24 cellular contexts compared by ENCODE assay signal in the genomic region with DNA sequence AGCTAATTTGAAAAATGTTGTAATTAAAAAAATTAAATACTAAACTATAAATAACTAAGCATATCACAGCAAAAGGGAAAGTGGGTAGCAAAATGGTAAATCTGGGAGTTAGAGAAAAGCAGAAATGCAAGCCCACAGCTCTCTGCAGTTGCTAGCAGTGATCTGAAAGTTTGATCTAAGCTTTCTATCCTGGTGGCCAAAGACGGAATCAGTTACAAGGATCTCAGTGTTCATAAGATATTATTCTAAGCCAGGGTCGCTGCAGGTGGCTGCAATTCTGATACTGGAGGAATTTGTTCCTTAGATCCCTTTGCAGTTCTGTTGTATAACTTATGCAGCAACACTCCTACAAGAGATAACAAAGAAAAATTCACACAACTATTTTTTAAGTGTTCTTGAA.
DNase-seq lines count a peak whose midpoint lies in the region; ATAC-seq and TF ChIP-seq lines count a peak whose summit lies in the region.
"Had no signal": no experiment of that assay in that cellular context is flagged by ENCODE, and none has a peak within 500 bp of the region (broad histone marks: within the 10 kb centered on the region; RNA-seq: fewer than 3 reads in every experiment).

No MANE protein-coding gene starts in this region.

- H3K4me1 ChIP-seq in SK-N-SH (ENCODE audit: control insufficient read depth in 1 of 2, insufficient read depth in 2 of 2, low read depth in 1 of 2, low read length in 1 of 2) (peaks cover 3 to 5% of the 10 kb centered on the region in 2 experiments; a peak in 1 of 4 replicates), mesenchymal stem cell (ENCODE audit: control insufficient read depth, insufficient read depth, low read depth, low read length) (peaks cover 4% of the 10 kb centered on the region)
- H3K4me1 ChIP-seq: breast epithelium had no signal

- H3K4me3 ChIP-seq in SK-N-SH (ENCODE audit: low read depth in 2 of 2, low read length in 1 of 2), result no peak overlapping the region
- no peak overlapping the region for H3K4me3 ChIP-seq in mesenchymal stem cell (ENCODE audit: insufficient read depth in 1 of 2, low read depth in 1 of 2, low read length in 2 of 2)
- H3K4me3 ChIP-seq: adrenal gland, breast epithelium, coronary artery, heart right ventricle, lower lobe of right lung, tibial nerve had no signal

- DNase-seq in SK-N-SH (no peak), SK-MEL-5 (ENCODE audit: low read depth, low spot score) (peak; percentile 16), mesenchymal stem cell (peak; percentile 4), NCI-H1436 (lab: John Stamatoyannopoulos, UW) (no peak), foreskin melanocyte (no peak), nucleus accumbens (lab: John Stamatoyannopoulos, UW) (no peak), DMS153 (lab: John Stamatoyannopoulos, UW) (no peak)
- DNase-seq: activated CD4-positive, alpha-beta T cell treated with anti-CD3 and anti-CD28 coated beads, Interleukin-2, amount 50 U/mL, for 1 hour; activated CD8-positive, alpha-beta memory T cell treated with anti-CD3 and anti-CD28 coated beads, Interleukin-2, amount 10 ng/mL, durations not matched to agents 7 days and 5 days; effector memory CD8-positive, alpha-beta T cell; GDM1; NCI-H446 treated with DMSO at 0.1 percent for 48 hours; stimulated activated CD8-positive, alpha-beta memory T cell treated with anti-CD3 and anti-CD28 coated beads, Interleukin-4, amount 100 ng/mL, for 48 hours; SW 1271; T-helper 9 cell had no signal

- no peaks in the 10 kb centered on the region for H3K79me1 ChIP-seq in mesenchymal stem cell (replicated peaks; ENCODE audit: low read length, poor library complexity, severe bottlenecking)

- H3K27ac ChIP-seq in SK-N-SH (ENCODE audit: low read depth in 2 of 2, low read length in 1 of 2), result no peak overlapping the region
- no peak overlapping the region for H3K27ac ChIP-seq in mesenchymal stem cell (ENCODE audit: low read length, poor library complexity, severe bottlenecking)
- H3K27ac ChIP-seq: adrenal gland, breast epithelium, coronary artery, heart right ventricle, lower lobe of right lung, tibial nerve had no signal

- H3K4ac ChIP-seq in mesenchymal stem cell (ENCODE audit: low read depth in 1 of 2, low read length in 2 of 2), result no peak overlapping the region

- no peak overlapping the region for H2BK15ac ChIP-seq in mesenchymal stem cell (ENCODE audit: low read depth, poor library complexity, severe bottlenecking)

- ATAC-seq in SK-N-SH treated with all-trans-retinoic acid at 6 μM for 48 hours, result no peak
- ATAC-seq: activated CD8-positive, alpha-beta memory T cell treated with anti-CD3 and anti-CD28 coated beads, Interleukin-2, amount 10 ng/mL, durations not matched to agents 7 days and 5 days; activated T-cell treated with anti-CD3 and anti-CD28 coated beads, Interleukin-2, amount 50 U/mL, for 72 hours; effector memory CD8-positive, alpha-beta T cell; WTC11 had no signal

- no peak for TF ChIP-seq RAD21 in SK-N-SH (IDR thresholded peaks at IDR 0.05; ENCODE audit: low read length)

- no peak overlapping the region for H4K91ac ChIP-seq in mesenchymal stem cell (ENCODE audit: low read length)

- no peaks in the 10 kb centered on the region for H3F3A ChIP-seq in SK-N-SH (replicated peaks; ENCODE audit: insufficient read depth)

- H3K18ac ChIP-seq in mesenchymal stem cell (ENCODE audit: low read depth in 1 of 2, low read length in 2 of 2), result no peak overlapping the region

- H3K9ac ChIP-seq in SK-N-SH (no peak overlapping the region), mesenchymal stem cell (ENCODE audit: low read length) (no peak overlapping the region)

- H2BK120ac ChIP-seq in mesenchymal stem cell (ENCODE audit: low read depth, low read length), result no peak overlapping the region

- no peaks in the 10 kb centered on the region for H3K36me3 ChIP-seq in SK-N-SH (replicated peaks in 1 of 2; ENCODE audit: control insufficient read depth in 1 of 2, insufficient read depth in 2 of 2, low read length in 1 of 2)
- H3K36me3 ChIP-seq in mesenchymal stem cell (ENCODE audit: control insufficient read depth in 1 of 2, insufficient read depth in 2 of 2, low read depth in 1 of 2, low read length in 2 of 2), result no peaks in the 10 kb centered on the region
- H3K36me3 ChIP-seq: adrenal gland, breast epithelium, heart right ventricle, lower lobe of right lung, tibial nerve had no signal

- CTCF ChIA-PET in SK-N-SH (lab: Yijun Ruan, JAX), result no interaction called here

- TF ChIP-seq CTCF in SK-N-SH (IDR thresholded peaks at IDR 0.05), result peak; percentile 20; the same call in 1 of the 2 replicates

- no peaks in the 10 kb centered on the region for H4K20me1 ChIP-seq in SK-N-SH (ENCODE audit: insufficient read depth)

- no peak overlapping the region for H3K14ac ChIP-seq in mesenchymal stem cell (ENCODE audit: low read length in 2 of 2)

- H4K8ac ChIP-seq in mesenchymal stem cell (ENCODE audit: low read length), result no peak overlapping the region

- no peak overlapping the region for H2BK5ac ChIP-seq in mesenchymal stem cell (ENCODE audit: low read depth, low read length, poor library complexity, severe bottlenecking)

- no peak overlapping the region for H3K23ac ChIP-seq in mesenchymal stem cell (ENCODE audit: low read length in 2 of 2)

- H2BK12ac ChIP-seq in mesenchymal stem cell (ENCODE audit: low read length in 2 of 2), result no peak overlapping the region

- H3K27me3 ChIP-seq in SK-N-SH (ENCODE audit: insufficient read depth) (peaks cover under 1% of the 10 kb centered on the region; the same call in 1 of the 2 replicates), mesenchymal stem cell (ENCODE audit: control insufficient read depth in 1 of 2, insufficient read depth in 1 of 2, low read length in 2 of 2) (peaks cover 0 to 27% of the 10 kb centered on the region in 2 experiments)
- H3K27me3 ChIP-seq: adrenal gland, breast epithelium, tibial nerve had no signal

- 8% methylated on average over 2 of the region's 2 CpGs for WGBS in SK-N-SH (ENCODE audit: low lambda C conversion rate)
- 96% methylated on average over 2 of the region's 2 CpGs for WGBS in mesenchymal stem cell

- POLR2A ChIA-PET in SK-N-SH (lab: Yijun Ruan, JAX), result no interaction called here

- H3K4me2 ChIP-seq in SK-N-SH (no peak overlapping the region), mesenchymal stem cell (ENCODE audit: low read length, poor library complexity, severe bottlenecking) (no peak overlapping the region)

- H3K79me2 ChIP-seq in SK-N-SH (ENCODE audit: insufficient read depth), result no peaks in the 10 kb centered on the region

- no peak for TF ChIP-seq EP300 in SK-N-SH (IDR thresholded peaks at IDR 0.05; ENCODE audit: borderline replicate concordance in 1 of 2, low read depth in 1 of 2, low read length in 1 of 2)

- no peak overlapping the region for H2AK5ac ChIP-seq in mesenchymal stem cell (ENCODE audit: low read length, severe bottlenecking)

- in situ Hi-C loops in SK-MEL-5 (cut with HindIII; ENCODE audit: low pct_unique_long_range_greater_than_20kb, low sequenced_read_pairs), result no loop called here

- H2AFZ ChIP-seq in SK-N-SH (ENCODE audit: low read depth) (no peak overlapping the region), mesenchymal stem cell (ENCODE audit: low read depth, low read length) (no peak overlapping the region)

- H3K9me2 ChIP-seq in SK-N-SH, result no peaks in the 10 kb centered on the region

- H3K9me3 ChIP-seq in SK-N-SH (no peaks in the 10 kb centered on the region), mesenchymal stem cell (ENCODE audit: control insufficient read depth, low read length) (no peaks in the 10 kb centered on the region)
- H3K9me3 ChIP-seq: adrenal gland, breast epithelium, heart right ventricle, lower lobe of right lung, tibial nerve had no signal

TF ChIP-seq in SK-N-SH, 30 proteins besides CTCF, POLR2A, EP300 and RAD21 (continues in another document):
- TF ChIP-seq, protein P1, sequence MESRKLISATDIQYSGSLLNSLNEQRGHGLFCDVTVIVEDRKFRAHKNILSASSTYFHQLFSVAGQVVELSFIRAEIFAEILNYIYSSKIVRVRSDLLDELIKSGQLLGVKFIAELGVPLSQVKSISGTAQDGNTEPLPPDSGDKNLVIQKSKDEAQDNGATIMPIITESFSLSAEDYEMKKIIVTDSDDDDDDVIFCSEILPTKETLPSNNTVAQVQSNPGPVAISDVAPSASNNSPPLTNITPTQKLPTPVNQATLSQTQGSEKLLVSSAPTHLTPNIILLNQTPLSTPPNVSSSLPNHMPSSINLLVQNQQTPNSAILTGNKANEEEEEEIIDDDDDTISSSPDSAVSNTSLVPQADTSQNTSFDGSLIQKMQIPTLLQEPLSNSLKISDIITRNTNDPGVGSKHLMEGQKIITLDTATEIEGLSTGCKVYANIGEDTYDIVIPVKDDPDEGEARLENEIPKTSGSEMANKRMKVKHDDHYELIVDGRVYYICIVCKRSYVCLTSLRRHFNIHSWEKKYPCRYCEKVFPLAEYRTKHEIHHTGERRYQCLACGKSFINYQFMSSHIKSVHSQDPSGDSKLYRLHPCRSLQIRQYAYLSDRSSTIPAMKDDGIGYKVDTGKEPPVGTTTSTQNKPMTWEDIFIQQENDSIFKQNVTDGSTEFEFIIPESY (IDR thresholded peaks at IDR 0.05; ENCODE audit: borderline replicate concordance, low read depth), result no peak
- TF ChIP-seq RCOR1 (IDR thresholded peaks at IDR 0.05; ENCODE audit: low read length) (no peak), MXI1 (IDR thresholded peaks at IDR 0.05; ENCODE audit: low read depth, low read length) (no peak), GATA2 (CRISPR knock-in tag; IDR thresholded peaks at IDR 0.05) (no peak), YY1 (IDR thresholded peaks at IDR 0.05; ENCODE audit: low read depth) (no peak)

TF ChIP-seq in SK-N-SH treated with all-trans-retinoic acid at 6 μM for 48 hours, 23 proteins besides CTCF, POLR2A, EP300 and RAD21 (continues in another document):
- no peak for TF ChIP-seq SNAI2 (CRISPR knock-in tag; IDR thresholded peaks at IDR 0.05)

Comparison
In these comparisons a context has a peak if more than half of its experiments do, and no peak if none do; other contexts are left out.
1. DNase-seq: peak in SK-MEL-5 (single experiment) and mesenchymal stem cell (single experiment); none in SK-N-SH (single experiment), NCI-H1436 (single experiment), foreskin melanocyte (single experiment), nucleus accumbens (0 of 56) and DMS153 (single experiment).